ENCODE assay signal across 8 cellular contexts in genomic region chr17:40417258-40417608, GRCh38. TPM values are rescaled to one million over a fixed set of nuclear protein-coding genes. Genes with fewer than 3 reads are reported as not detected.
DNase-seq lines count a peak whose midpoint lies in the region; ATAC-seq and TF ChIP-seq lines count a peak whose summit lies in the region.

No MANE protein-coding gene starts in this region.

- peaks cover 3 to 49% of the 10 kb centered on the region in 2 donors for H3K4me1 ChIP-seq in left lung

- peak overlapping the region; percentile 53 to 73 for H3K4me3 ChIP-seq in left lung

- intact Hi-C loops in CD14-positive monocyte (cut with micrococcal nuclease), result loop anchor here in 1 of 2 donors (5.0 to 10.0 kb wide), 3 partner anchors 60 to 212 kb away; no protein-coding TSS in a partner anchor
- intact Hi-C loops in left lung (cut with DNase I), result no loop called here

- peak overlapping the region in 6 of 7 donors; percentile 37 to 91 (median 75) for H3K27ac Mint-ChIP-seq in CD14-positive monocyte
- H3K27ac Mint-ChIP-seq in activated naive CD4-positive, alpha-beta T cell treated with anti-CD3 and anti-CD28 coated beads, Interleukin-2, amount 50 U/mL, for 72 hours, result peak overlapping the region; percentile 90
- H3K27ac Mint-ChIP-seq in type B pancreatic cell, result peak overlapping the region; percentile 84

- TF ChIP-seq CTCF in CD14-positive monocyte (IDR thresholded peaks at IDR 0.05) (no peak), left lung (IDR thresholded peaks at IDR 0.05) (no peak), type B pancreatic cell (conservative IDR thresholded peaks at IDR 0.05) (no peak)

- H3K27me3 Mint-ChIP-seq in CD14-positive monocyte (ENCODE audit: low read depth in 3 of 3) (no peaks in the 10 kb centered on the region), type B pancreatic cell (no peaks in the 10 kb centered on the region)

- no peak overlapping the region for H3K27ac ChIP-seq in left lung

- H3K9me3 ChIP-seq in left lung, result no peaks in the 10 kb centered on the region

- no peaks in the 10 kb centered on the region for H3K36me3 ChIP-seq in left lung

- peaks cover 0 to 2% (median 0%) of the 10 kb centered on the region in 7 donors for H3K9me3 Mint-ChIP-seq in CD14-positive monocyte
- no peaks in the 10 kb centered on the region for H3K9me3 Mint-ChIP-seq in activated naive CD4-positive, alpha-beta T cell treated with anti-CD3 and anti-CD28 coated beads, Interleukin-2, amount 50 U/mL, for 72 hours
- H3K9me3 Mint-ChIP-seq in type B pancreatic cell, result no peaks in the 10 kb centered on the region

- H3K27me3 ChIP-seq in left lung, result no peaks in the 10 kb centered on the region

- peaks cover 2 to 5% of the 10 kb centered on the region in 2 donors for H3K36me3 Mint-ChIP-seq in CD14-positive monocyte
- peaks cover 26 to 34% of the 10 kb centered on the region in 2 donors for H3K36me3 Mint-ChIP-seq in activated naive CD4-positive, alpha-beta T cell treated with anti-CD3 and anti-CD28 coated beads, Interleukin-2, amount 50 U/mL, for 72 hours
- H3K36me3 Mint-ChIP-seq in type B pancreatic cell, result peaks cover 11% of the 10 kb centered on the region

- ATAC-seq in GM19324 (IDR thresholded peaks at IDR 0.05; ENCODE audit: low FRiP score, unreplicated experiment), result peak; percentile 21
- ATAC-seq in activated naive CD4-positive, alpha-beta T cell treated with anti-CD3 and anti-CD28 coated beads, Interleukin-2, amount 50 U/mL, for 72 hours, result peak in 1 of 2 donors; percentile 38
- peak; percentile 1 for ATAC-seq in left lung

- H3K4me3 Mint-ChIP-seq in CD14-positive monocyte (peak overlapping the region; percentile 98 to 100), type B pancreatic cell (peak overlapping the region; percentile 98)

- peaks cover 33% of the 10 kb centered on the region for H3K4me1 Mint-ChIP-seq in CD14-positive monocyte
- H3K4me1 Mint-ChIP-seq in type B pancreatic cell (ENCODE audit: unreplicated experiment), result peaks cover 26% of the 10 kb centered on the region

- DNase-seq in CD14-positive monocyte (ENCODE audit: low spot score), result no peak
- peak; percentile 27 for DNase-seq in M059J (ENCODE audit: low read depth)
- DNase-seq in activated naive CD4-positive, alpha-beta T cell treated with anti-CD3 and anti-CD28 coated beads, Interleukin-2, amount 50 U/mL, for 72 hours (ENCODE audit: low spot score in 2 of 2), result no peak
- no peak for DNase-seq in left lung
- DNase-seq in type B pancreatic cell (ENCODE audit: extremely low spot score, unreplicated experiment), result no peak
- no peak for DNase-seq in stimulated activated CD4-positive, alpha-beta T cell treated with anti-CD3 and anti-CD28 coated beads, Interleukin-1b, Interleukin-23, amount 100 ng/mL, for 48 hours
- DNase-seq in pons (ENCODE audit: low spot score), result no peak

RNA-seq across cellular contexts. Expression of gene TOP2A, which starts 0.5 kb away (rescaled TPM):
- polyA plus RNA-seq in CD14-positive monocyte, result under 1 TPM; 0.28 to 0.94 TPM
- 190 and 252 TPM in 2 replicates for total RNA-seq in M059J (2014; rRNA removed; shearing (Covaris generic))
- total RNA-seq in activated naive CD4-positive, alpha-beta T cell treated with anti-CD3 and anti-CD28 coated beads, Interleukin-2, amount 50 U/mL, for 72 hours, result 100 to 1,000 TPM; 283 to 508 TPM
- 10 to 100 TPM; 18.1 to 40.0 TPM for total RNA-seq in left lung
- 65.8 and 248 TPM in 2 replicates for total RNA-seq in type B pancreatic cell (ENCODE audit: low replicate concordance)

RNA-seq across cellular contexts. Expression of gene IGFBP4, which starts 26.0 kb away (rescaled TPM):
- under 1 TPM in 1 of 2 donors, not detected in 1; 0.15 TPM for polyA plus RNA-seq in CD14-positive monocyte
- total RNA-seq in M059J (2014; rRNA removed; shearing (Covaris generic)), result 6.5 and 10.1 TPM in 2 replicates
- 10 to 100 TPM in 1 of 2 donors, 1 to 10 TPM in 1; 8.4 to 85.1 TPM for total RNA-seq in activated naive CD4-positive, alpha-beta T cell treated with anti-CD3 and anti-CD28 coated beads, Interleukin-2, amount 50 U/mL, for 72 hours
- total RNA-seq in left lung, result 100 to 1,000 TPM; 333 to 407 TPM
- 25.7 and 78.2 TPM in 2 replicates for total RNA-seq in type B pancreatic cell (ENCODE audit: low replicate concordance)

RNA-seq across cellular contexts. Expression of gene GJD3, which starts 52.7 kb away (rescaled TPM):
- not detected for polyA plus RNA-seq in CD14-positive monocyte
- total RNA-seq in M059J (2014; rRNA removed; shearing (Covaris generic)), result not detected in 2 replicates
- not detected for total RNA-seq in activated naive CD4-positive, alpha-beta T cell treated with anti-CD3 and anti-CD28 coated beads, Interleukin-2, amount 50 U/mL, for 72 hours
- 1 to 10 TPM; 3.0 to 3.6 TPM for total RNA-seq in left lung
- total RNA-seq in type B pancreatic cell (ENCODE audit: low replicate concordance), result 0.36 and 0.43 TPM in 2 replicates
